In the genomic region with DNA sequence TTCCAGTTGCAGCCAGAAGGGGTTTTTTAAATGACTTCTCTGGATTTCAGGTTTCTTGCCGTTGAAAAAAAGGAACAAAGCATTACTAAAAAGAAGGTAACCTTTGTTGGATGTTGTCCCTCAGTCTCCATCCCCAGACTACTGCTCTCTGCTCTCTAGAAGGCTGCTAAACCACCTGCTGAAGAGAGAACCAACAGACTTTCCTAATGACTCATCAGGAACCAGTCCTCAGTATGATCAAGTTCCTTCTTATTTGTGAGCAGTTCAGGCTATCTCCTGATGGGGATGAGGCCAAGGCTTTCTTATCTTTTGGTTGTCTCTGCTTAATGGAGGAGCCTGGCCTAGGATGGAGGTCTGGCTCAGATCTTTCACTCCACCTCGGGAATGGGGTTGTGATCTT, we compare ENCODE assay signal across 11 cellular contexts. TPM values are rescaled to one million over a fixed set of nuclear protein-coding genes. Genes with fewer than 3 reads are reported as not detected.
A peak's percentile ranks its signal among the peaks of the same experiment; 100 is the strongest.
DNase-seq lines count a peak whose midpoint lies in the region; ATAC-seq, FAIRE-seq and TF ChIP-seq lines count a peak whose summit lies in the region.
"Had no signal": no experiment of that assay in that cellular context is flagged by ENCODE, and none has a peak within 500 bp of the region (broad histone marks: within the 10 kb centered on the region; RNA-seq: fewer than 3 reads in every experiment).

No MANE protein-coding gene starts in this region.

- no peaks in the 10 kb centered on the region for H3K9me3 ChIP-seq in MG63
- H3K9me3 ChIP-seq: ovary had no signal

- H3K27ac ChIP-seq in brain microvascular endothelial cell, result no peak overlapping the region
- H3K27ac ChIP-seq: BLaER1, ovary had no signal

- peak; percentile 82 for ATAC-seq in GM19397 (IDR thresholded peaks at IDR 0.05; ENCODE audit: unreplicated experiment)
- peak; percentile 98 for ATAC-seq in HG02938 (IDR thresholded peaks at IDR 0.05; ENCODE audit: unreplicated experiment)
- ATAC-seq in left ventricle myocardium superior, result no peak

- peak; percentile 61 for FAIRE-seq in GM12892 (lab: Jason Lieb, UNC)

- H3K27me3 ChIP-seq in brain microvascular endothelial cell (replicated peaks), result no peaks in the 10 kb centered on the region
- peaks cover 10% of the 10 kb centered on the region for H3K27me3 ChIP-seq in MG63
- H3K27me3 ChIP-seq: BLaER1, ovary had no signal

- no peak for TF ChIP-seq CTCF in brain microvascular endothelial cell (IDR thresholded peaks at IDR 0.05; ENCODE audit: low read depth, low read length, missing control alignments)

- DNase-seq in GM12892 (ENCODE audit: insufficient read length) (peak; percentile 25), MV-4-11 (lab: John Stamatoyannopoulos, UW) (peak; percentile 77), brain microvascular endothelial cell (no peak), MG63 (no peak), HT-29 (ENCODE audit: low spot score) (no peak), left ventricle myocardium superior (no peak)
- DNase-seq: amygdala, ovary had no signal

- in situ Hi-C loops in brain microvascular endothelial cell (cut with HindIII; ENCODE audit: low pct_ligation_motif_present, low sequenced_read_pairs), result no loop called here

- intact Hi-C loops in left ventricle myocardium superior (cut with micrococcal nuclease), result no loop called here

- H3K36me3 ChIP-seq in brain microvascular endothelial cell (replicated peaks) (no peaks in the 10 kb centered on the region), MG63 (no peaks in the 10 kb centered on the region)
- H3K36me3 ChIP-seq: BLaER1, ovary had no signal

- no peak for TF ChIP-seq POLR2A in GM12892 (IDR thresholded peaks at IDR 0.05; ENCODE audit: low read depth, low read length)

- H3K4me3 ChIP-seq in brain microvascular endothelial cell (ENCODE audit: low read depth, low read length) (no peak overlapping the region), MG63 (no peak overlapping the region)
- H3K4me3 ChIP-seq: BLaER1, ovary had no signal

RNA-seq across cellular contexts. Expression of gene KIF4B, which starts 4.1 kb away (rescaled TPM):
- polyA plus RNA-seq in GM12892 (2012; ENCODE audit: missing spikeins), result not detected
- 0.03 and 0.10 TPM in 2 replicates for total RNA-seq in MG63 (2014; rRNA removed; shearing (Covaris generic); ENCODE audit: low replicate concordance)
- not detected in 2 replicates for total RNA-seq in HT-29 (2014; rRNA removed; shearing (Covaris generic))
- 0.05 TPM for total RNA-seq in left ventricle myocardium superior
- polyA plus RNA-seq: ovary had no signal

Comparison
In these comparisons a context has a peak if more than half of its experiments do, and no peak if none do; other contexts are left out.
1. DNase-seq: peak in GM12892 (single experiment) and MV-4-11 (single experiment); none in brain microvascular endothelial cell (single experiment), MG63 (single experiment), HT-29 (single experiment) and left ventricle myocardium superior (single experiment).